In the genomic region with DNA sequence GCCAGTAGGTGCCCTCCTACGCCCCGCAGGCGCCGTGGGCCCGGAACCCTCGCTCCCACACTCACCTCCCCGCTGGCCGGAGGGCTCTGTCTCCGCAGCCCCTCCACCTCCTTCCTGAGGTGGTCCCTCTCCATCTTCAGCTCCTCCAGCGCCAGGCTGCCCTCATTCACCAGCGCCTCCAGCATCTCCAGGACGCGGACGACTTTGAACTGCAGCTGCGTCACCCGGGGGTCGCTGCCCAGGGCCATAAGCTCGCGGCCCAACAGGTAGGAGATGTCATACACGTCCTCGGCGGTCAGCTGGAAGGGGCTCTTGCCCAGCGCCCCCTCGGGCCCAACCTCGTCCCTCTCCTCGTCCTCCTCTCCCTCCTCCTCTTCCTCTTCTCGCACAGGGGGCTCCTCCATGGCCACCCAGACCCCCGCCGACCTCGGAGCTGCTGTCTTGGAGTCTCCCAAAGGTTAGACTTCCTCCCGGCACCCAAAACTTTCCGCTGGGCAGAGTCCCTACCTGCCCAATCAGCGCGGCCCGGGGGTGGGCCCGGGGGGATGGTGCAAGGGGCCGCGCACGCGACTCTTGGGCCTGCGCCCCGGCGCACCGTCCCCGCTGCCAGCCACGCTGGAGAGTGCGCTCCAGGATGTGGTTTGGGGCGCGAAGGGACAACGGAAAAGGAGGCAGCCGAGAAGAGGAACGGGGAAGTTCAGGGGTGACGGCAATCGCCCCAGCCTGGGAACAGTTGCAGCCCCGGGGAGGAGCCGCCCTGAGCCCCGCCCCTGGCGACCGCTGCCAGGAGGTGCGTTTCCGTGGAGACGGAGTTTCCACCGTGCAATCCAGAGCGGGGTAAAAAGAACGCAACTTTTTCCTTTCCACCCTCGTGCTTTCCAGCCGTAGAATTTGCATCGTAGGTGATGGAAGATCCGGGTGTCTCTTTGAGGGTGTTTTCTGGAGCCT, we compare ENCODE assay signal across 8 cellular contexts. TPM values are rescaled to one million over a fixed set of nuclear protein-coding genes. Genes with fewer than 3 reads are reported as not detected.
A peak's percentile ranks its signal among the peaks of the same experiment; 100 is the strongest.
DNase-seq lines count a peak whose midpoint lies in the region; ATAC-seq and TF ChIP-seq lines count a peak whose summit lies in the region.

A gene with protein sequence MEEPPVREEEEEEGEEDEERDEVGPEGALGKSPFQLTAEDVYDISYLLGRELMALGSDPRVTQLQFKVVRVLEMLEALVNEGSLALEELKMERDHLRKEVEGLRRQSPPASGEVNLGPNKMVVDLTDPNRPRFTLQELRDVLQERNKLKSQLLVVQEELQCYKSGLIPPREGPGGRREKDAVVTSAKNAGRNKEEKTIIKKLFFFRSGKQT (minus strand): TSS at position 668 of the 948 bp plus-strand sequence. CDS start 264 bp downstream, at position 404.

- H3K4me2 ChIP-seq in osteoblast (ENCODE audit: insufficient read depth, low read length), result peak within 1 kb of the TSS; percentile 92

- peaks cover 2% of the 10 kb centered on the region for H3K27me3 Mint-ChIP-seq in glutamatergic neuron (ENCODE audit: unreplicated experiment)

- H3K36me3 ChIP-seq in SK-N-MC (ENCODE audit: insufficient read depth, low read length), result no peaks in the 10 kb centered on the region
- no peaks in the 10 kb centered on the region for H3K36me3 ChIP-seq in osteoblast (ENCODE audit: insufficient read depth, low read length)
- H3K36me3 ChIP-seq in testis (ENCODE audit: low read depth, missing control alignments), result no peaks in the 10 kb centered on the region

- TF ChIP-seq CTCF in glutamatergic neuron (IDR thresholded peaks at IDR 0.05; ENCODE audit: partially characterized antibody, unreplicated experiment) (peak; percentile 15), osteoblast (IDR thresholded peaks at IDR 0.05; ENCODE audit: extremely low read depth, low read depth, low read length) (no peak), testis (IDR thresholded peaks at IDR 0.05) (peak in 1 of 3 experiments; percentile 21)

- peak within 1 kb of the TSS; percentile 95 for H2AFZ ChIP-seq in osteoblast (ENCODE audit: low read length)

- H3K79me2 ChIP-seq in osteoblast (ENCODE audit: insufficient read depth, low read length), result peaks cover 36% of the 10 kb centered on the region

- no peaks in the 10 kb centered on the region for H3K4me1 Mint-ChIP-seq in glutamatergic neuron (ENCODE audit: low read depth, unreplicated experiment)

- H3K36me3 Mint-ChIP-seq in glutamatergic neuron (ENCODE audit: unreplicated experiment), result no peaks in the 10 kb centered on the region

- H3K9me3 Mint-ChIP-seq in glutamatergic neuron (ENCODE audit: unreplicated experiment), result peaks cover 2% of the 10 kb centered on the region

- H3K4me1 ChIP-seq in osteoblast (ENCODE audit: insufficient read depth, low read length) (peaks cover 28% of the 10 kb centered on the region), testis (peaks cover 13% of the 10 kb centered on the region)

- no peaks in the 10 kb centered on the region for H3K9me3 ChIP-seq in SK-N-MC (ENCODE audit: low read depth, low read length)
- no peaks in the 10 kb centered on the region for H3K9me3 ChIP-seq in osteoblast (ENCODE audit: low read depth, low read length)
- H3K9me3 ChIP-seq in testis, result no peaks in the 10 kb centered on the region

- ATAC-seq in GM21528 (IDR thresholded peaks at IDR 0.05; ENCODE audit: low FRiP score, unreplicated experiment), result peak; percentile 77

- WGBS in testis, 2 donors, result 0% methylated on average over 45 to 69 of the region's 69 CpGs

- peak within 1 kb of the TSS; percentile 90 for H3K4me3 Mint-ChIP-seq in glutamatergic neuron (ENCODE audit: unreplicated experiment)

- H4K20me1 ChIP-seq in osteoblast (ENCODE audit: insufficient read depth, low read length), result no peaks in the 10 kb centered on the region

- no peaks in the 10 kb centered on the region for H3K27me3 ChIP-seq in osteoblast (ENCODE audit: insufficient read depth, low read length)
- H3K27me3 ChIP-seq in testis, result no peaks in the 10 kb centered on the region

- H3K9ac ChIP-seq in SK-N-MC (ENCODE audit: insufficient read length), result peak within 1 kb of the TSS; percentile 59

- intact Hi-C loops in testis (cut with DNase I; ENCODE audit: low total_unique reads), result no loop called here

- DNase-seq in EH (ENCODE audit: low read depth), result peak; percentile 93
- DNase-seq in HuH-7.5 (ENCODE audit: low spot score), result peak; percentile 67
- DNase-seq in SK-N-MC (ENCODE audit: low read depth, low spot score), result no peak
- peak; percentile 92 for DNase-seq in activated naive CD4-positive, alpha-beta T cell treated with anti-CD3 and anti-CD28 coated beads, Interleukin-2, amount 50 U/mL, for 16 hours
- DNase-seq in glutamatergic neuron, result peak; percentile 68
- DNase-seq in osteoblast (ENCODE audit: insufficient read length, low spot score, missing footprints), result peak; percentile 98
- peak; percentile 87 for DNase-seq in testis

- H3K4me3 ChIP-seq in SK-N-MC, result peak within 1 kb of the TSS; percentile 88
- peak within 1 kb of the TSS; percentile 98 for H3K4me3 ChIP-seq in osteoblast (ENCODE audit: insufficient read depth, low read length)
- peak within 1 kb of the TSS; percentile 85 for H3K4me3 ChIP-seq in testis

- H3K27ac ChIP-seq in SK-N-MC, result no peak within 1 kb of the TSS
- H3K27ac ChIP-seq in osteoblast (ENCODE audit: low read depth, low read length), result peak within 1 kb of the TSS; percentile 84
- peak within 1 kb of the TSS; percentile 75 to 79 for H3K27ac ChIP-seq in testis

- no peak within 1 kb of the TSS for H3K27ac Mint-ChIP-seq in glutamatergic neuron (ENCODE audit: unreplicated experiment)

- TF ChIP-seq POLR2A in testis (IDR thresholded peaks at IDR 0.05), result no peak

RNA-seq across cellular contexts. Expression of the gene that starts here (rescaled TPM):
- total RNA-seq in glutamatergic neuron (ENCODE audit: unreplicated experiment) (0.10 TPM), osteoblast (5.1 and 5.3 TPM in 2 replicates), testis (1 to 10 TPM; 2.2 to 2.8 TPM)
- 3.6 TPM for polyA plus RNA-seq in testis (ENCODE audit: insufficient read depth, low read depth, low replicate concordance)

Comparison
In these comparisons a context has a peak if more than half of its experiments do, and no peak if none do; other contexts are left out.
1. Peak in DNase-seq in glutamatergic neuron; RNA of the gene not detected or under 1 TPM.